1 cellular context compared by ENCODE assay signal in the genomic region with DNA sequence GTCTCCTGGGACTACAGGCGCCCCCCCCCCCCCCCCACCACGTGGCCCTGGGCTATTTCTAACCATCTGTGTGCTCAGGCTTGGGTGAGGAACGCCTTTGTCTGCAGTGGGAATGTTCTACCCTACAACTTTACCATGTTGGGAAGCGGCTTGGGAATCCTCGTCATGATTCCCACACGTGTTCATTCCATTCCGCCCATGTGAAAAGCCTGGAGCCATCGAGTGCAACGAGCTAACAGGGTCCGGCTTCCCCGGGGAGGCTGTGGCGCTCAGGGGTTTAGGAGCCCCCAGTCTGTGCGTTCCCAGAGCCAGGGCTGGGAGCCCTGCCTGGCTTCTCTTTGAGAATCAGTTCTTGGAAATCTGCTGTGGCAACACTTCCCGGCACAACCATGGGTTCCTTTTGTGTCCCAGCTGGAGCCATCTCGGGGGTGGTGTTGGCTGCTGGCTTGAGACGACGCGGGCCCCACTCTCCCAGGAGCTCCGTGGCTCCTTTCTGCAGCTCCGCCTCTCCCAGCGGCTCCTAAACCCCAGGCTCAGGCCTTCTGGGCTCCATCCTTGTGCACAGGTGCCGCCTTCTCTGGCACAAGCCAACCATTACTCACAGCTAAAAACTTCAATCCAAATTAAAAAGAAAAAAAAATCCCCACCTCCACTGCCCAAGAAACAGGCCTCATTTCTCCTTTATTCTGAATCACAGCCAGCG.
A peak's percentile ranks its signal among the peaks of the same experiment; 100 is the strongest.
TF ChIP-seq lines count a peak whose summit lies in the region.

No MANE protein-coding gene starts in this region.

TF ChIP-seq in K562, 482 proteins besides CTCF, POLR2A, EP300 and RAD21:
- TF ChIP-seq ZNF740 (CRISPR knock-in tag; IDR thresholded peaks at IDR 0.05) (0 out of 2 replicates have a peak, but pooled peaks have one; percentile 20), ZNF740 (tag; IDR thresholded peaks at IDR 0.05) (peak in 1 of 2 experiments; percentile 84; a peak in 2 of 4 replicates), E2F5 (CRISPR knock-in tag; IDR thresholded peaks at IDR 0.05) (no peak)
